ENCODE assay signal across 23 cellular contexts in genomic region chr7:20826243-20826642, GRCh38. TPM values are rescaled to one million over a fixed set of nuclear protein-coding genes. Genes with fewer than 3 reads are reported as not detected.
DNase-seq lines count a peak whose midpoint lies in the region; ATAC-seq and TF ChIP-seq lines count a peak whose summit lies in the region.
"Had no signal": no experiment of that assay in that cellular context is flagged by ENCODE, and none has a peak within 500 bp of the region (broad histone marks: within the 10 kb centered on the region; RNA-seq: fewer than 3 reads in every experiment).

No MANE protein-coding gene starts in this region.

- H3K4me1 Mint-ChIP-seq in CD14-positive monocyte: no peaks in the 10 kb centered on the region
- H3K4me1 Mint-ChIP-seq: T-cell had no signal

- no peaks in the 10 kb centered on the region for H3K9me3 ChIP-seq in HUES64 (ENCODE audit: insufficient read depth, low read depth, low read length)
- peaks cover 3% of the 10 kb centered on the region for H3K9me3 ChIP-seq in WERI-Rb-1 (ENCODE audit: severe bottlenecking)

- H3K36me3 ChIP-seq in HUES64 (ENCODE audit: insufficient read depth, low read length) (no peaks in the 10 kb centered on the region), WERI-Rb-1 (no peaks in the 10 kb centered on the region)

- ATAC-seq in HG03378 (IDR thresholded peaks at IDR 0.05; ENCODE audit: unreplicated experiment) (no peak), HG03342 (IDR thresholded peaks at IDR 0.05; ENCODE audit: unreplicated experiment) (no peak)
- ATAC-seq: HCT116, Panc1, SK-N-SH treated with all-trans-retinoic acid at 6 μM for 48 hours, T-cell had no signal

- intact Hi-C loops in CD14-positive monocyte (cut with micrococcal nuclease): no loop called here

- no peak overlapping the region for H3K27ac Mint-ChIP-seq in CD14-positive monocyte
- H3K27ac Mint-ChIP-seq: CD4-positive, alpha-beta T cell; T-cell had no signal

- peaks cover 0 to 7% (median 3%) of the 10 kb centered on the region in 7 donors for H3K9me3 Mint-ChIP-seq in CD14-positive monocyte
- H3K9me3 Mint-ChIP-seq: CD4-positive, alpha-beta T cell had no signal

- H3K4me3 ChIP-seq in HUES64 (ENCODE audit: low read length) (no peak overlapping the region), WERI-Rb-1 (ENCODE audit: low read depth, low read length) (no peak overlapping the region)

- peak; percentile 55 for DNase-seq in WERI-Rb-1
- peak; percentile 12 for DNase-seq in left kidney (ENCODE audit: low read depth, low spot score)
- DNase-seq in CD14-positive monocyte (ENCODE audit: low spot score): no peak
- DNase-seq in nucleus accumbens (lab: John Stamatoyannopoulos, UW): no peak
- DNase-seq: CD4-positive, alpha-beta T cell; COR-L47; DMS79; KBM-7; NCI-H1105; NCI-H146; NCI-H2029; NCI-H226; NCI-H510A treated with DMSO at 0.1 percent for 48 hours; NCI-H748 treated with DMSO at 0.1 percent for 48 hours; SIG-M5; T-cell had no signal

- H3K4me3 Mint-ChIP-seq in CD14-positive monocyte: no peak overlapping the region
- H3K4me3 Mint-ChIP-seq: CD4-positive, alpha-beta T cell; T-cell had no signal

- WGBS in HUES64: 34% methylated on average over 3 of the region's 3 CpGs

- H3K36me3 Mint-ChIP-seq in CD14-positive monocyte: no peaks in the 10 kb centered on the region
- H3K36me3 Mint-ChIP-seq: T-cell had no signal

- TF ChIP-seq CTCF in WERI-Rb-1 (IDR thresholded peaks at IDR 0.05; ENCODE audit: low read depth, low read length): no peak
- no peak for TF ChIP-seq CTCF in CD14-positive monocyte (IDR thresholded peaks at IDR 0.05)

- H3K4me1 ChIP-seq in HUES64 (ENCODE audit: insufficient read depth, low read length): peaks cover 24% of the 10 kb centered on the region

- H3K27ac ChIP-seq in HUES64 (ENCODE audit: low read depth, low read length): peak overlapping the region; percentile 65; the same call in 1 of the 2 replicates
- no peak overlapping the region for H3K27ac ChIP-seq in WERI-Rb-1

- H3K27me3 ChIP-seq in HUES64 (ENCODE audit: insufficient read depth, low read length): no peaks in the 10 kb centered on the region
- H3K27me3 ChIP-seq in WERI-Rb-1 (ENCODE audit: insufficient read depth, low read depth, severe bottlenecking): no peaks in the 10 kb centered on the region

- H3K27me3 Mint-ChIP-seq in CD14-positive monocyte (ENCODE audit: low read depth in 3 of 3): peaks cover 3 to 5% (median 4%) of the 10 kb centered on the region in 3 donors

- no peak overlapping the region for H3K9ac ChIP-seq in HUES64 (ENCODE audit: low read depth, low read length)

RNA-seq across cellular contexts. Expression of gene SP8, which starts 39.6 kb away (rescaled TPM):
- polyA plus RNA-seq in HUES64 (2013, experiment 1 of 2): 10.7 TPM
- polyA plus RNA-seq in HUES64 (2013, experiment 2 of 2): 15.0 TPM
- not detected for polyA plus RNA-seq in CD14-positive monocyte
- polyA plus RNA-seq: BJ had no signal

Comparison
In these comparisons a context has a peak if more than half of its experiments do, and no peak if none do; other contexts are left out.
1. DNase-seq: peak in WERI-Rb-1 (single experiment) and left kidney (single experiment); none in CD14-positive monocyte (single experiment) and nucleus accumbens (0 of 56).